8 cellular contexts compared by ENCODE assay signal in the genomic region with DNA sequence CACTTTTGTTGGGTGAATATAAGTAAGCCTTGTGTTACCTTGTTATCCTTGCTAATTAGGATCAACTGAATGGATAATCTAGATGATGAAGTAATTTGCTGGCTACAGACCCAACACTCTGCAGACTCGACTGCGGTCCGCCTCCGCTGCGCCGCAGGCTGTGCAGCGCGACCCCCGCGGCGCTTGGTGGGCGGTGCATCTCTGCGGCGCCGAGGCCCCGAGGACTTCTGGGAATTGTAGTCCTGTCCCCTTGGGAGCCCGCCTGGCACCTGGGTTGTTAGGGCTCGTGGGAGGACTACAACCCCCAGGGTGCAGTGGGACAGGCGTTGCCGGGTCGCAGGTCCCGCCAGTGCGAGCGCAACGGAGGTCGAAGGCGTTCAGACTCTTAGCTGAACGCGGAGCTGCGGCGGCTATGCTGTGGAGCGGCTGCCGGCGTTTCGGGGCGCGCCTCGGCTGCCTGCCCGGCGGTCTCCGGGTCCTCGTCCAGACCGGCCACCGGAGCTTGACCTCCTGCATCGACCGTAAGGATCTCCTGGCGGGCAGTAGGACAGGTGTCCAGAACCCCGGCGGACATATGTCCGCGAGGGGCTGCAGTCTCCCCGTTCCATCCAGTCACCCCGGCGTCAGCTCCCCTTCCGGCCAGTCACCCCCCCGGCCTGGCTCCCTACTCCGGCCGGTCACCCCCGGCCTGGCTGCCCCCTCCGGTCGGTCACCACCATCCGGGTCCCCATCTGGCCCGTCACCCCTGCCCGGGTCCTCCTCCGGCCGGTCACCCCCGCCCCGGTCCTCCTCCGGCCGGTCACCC. TPM values are rescaled to one million over a fixed set of nuclear protein-coding genes. Genes with fewer than 3 reads are reported as not detected.
DNase-seq lines count a peak whose midpoint lies in the region; ATAC-seq and TF ChIP-seq lines count a peak whose summit lies in the region.

Gene ACAD8, plus strand, starts transcription at position 380 of the 805 bp plus-strand sequence. Its CDS starts 33 bp downstream, at position 413.
Gene THYN1, minus strand, starts transcription at position 164 of the 805 bp plus-strand sequence. CDS start 470 bp downstream, outside the sequence.

- peak within 1 kb of the TSS; percentile 82 to 97 (median 93) for H3K4me3 ChIP-seq in heart right ventricle

- peak within 1 kb of the TSS; percentile 16 to 86 (median 80) for H3K27ac ChIP-seq in heart right ventricle

- H3K27me3 ChIP-seq in heart right ventricle, result no peaks in the 10 kb centered on the region

- DNase-seq in GM13976 (ENCODE audit: low spot score) (peak; percentile 99), NCI-H146 treated with DMSO at 0.1 percent for 48 hours (lab: John Stamatoyannopoulos, UW; ENCODE audit: unreplicated experiment) (peak; percentile 86), amniotic epithelial cell (ENCODE audit: low read depth) (peak; percentile 95), heart right ventricle (peak; percentile 96 to 98), progenitor cell of endocrine pancreas (ENCODE audit: low spot score, unreplicated experiment) (peak; percentile 93), ureter (ENCODE audit: low spot score) (peak; percentile 97)

- H3K27ac Mint-ChIP-seq in progenitor cell of endocrine pancreas, result peak within 1 kb of the TSS; percentile 78

- H3K4me1 Mint-ChIP-seq in progenitor cell of endocrine pancreas (ENCODE audit: low read depth), result peaks cover 16% of the 10 kb centered on the region

- intact Hi-C loops in T-helper 1 cell treated with Interleukin-12 subunit alpha and Interleukin-12 subunit beta and Interleukin-4 antibody, amounts not matched to agents 30 ng/mL and 1 ng/mL, for 36 hours (cut with micrococcal nuclease), result loop anchor here (1.0 to 2.0 kb wide), 11 partner anchors 9 to 326 kb away; partner anchors contain the start of gene GLB1L2
- intact Hi-C loops in heart right ventricle (cut with DNase I), result loop anchor here in 5 of 10 donors (1.0 to 10.0 kb wide), 4 partner anchors 29 to 209 kb away; partner anchors contain the start of genes VPS26B (in 5 of the 5) and JAM3 (in 1 of the 5)

- WGBS in heart right ventricle, 2 donors, result 1% methylated on average over 69 to 70 of the region's 70 CpGs

- peaks cover 7 to 36% (median 25%) of the 10 kb centered on the region in 9 donors for H3K4me1 ChIP-seq in heart right ventricle

- H3K36me3 Mint-ChIP-seq in progenitor cell of endocrine pancreas (ENCODE audit: insufficient read depth), result peaks cover 6% of the 10 kb centered on the region

- no peaks in the 10 kb centered on the region for H3K9me3 ChIP-seq in heart right ventricle

- in situ Hi-C loops in GM13976 (cut with MboI; ENCODE audit: low sequenced_read_pairs, unreplicated experiment), result no loop called here

- H3K4me3 Mint-ChIP-seq in progenitor cell of endocrine pancreas (ENCODE audit: low read depth), result peak within 1 kb of the TSS; percentile 85

- H3K9me3 Mint-ChIP-seq in progenitor cell of endocrine pancreas (ENCODE audit: low read depth), result no peaks in the 10 kb centered on the region

- TF ChIP-seq CTCF in GM13976 (IDR thresholded peaks at IDR 0.05; ENCODE audit: borderline replicate concordance, control extremely low read depth, extremely low read depth, insufficient read depth, missing control alignments) (no peak), heart right ventricle (IDR thresholded peaks at IDR 0.05) (peak in 8 of 9 donors; percentile 12 to 64 (median 48)), progenitor cell of endocrine pancreas (IDR thresholded peaks at IDR 0.05; ENCODE audit: unreplicated experiment) (peak; percentile 25)

- ATAC-seq in HG02870 (IDR thresholded peaks at IDR 0.05; ENCODE audit: unreplicated experiment), result peak; percentile 98
- peak; percentile 100 for ATAC-seq in heart right ventricle

- no peaks in the 10 kb centered on the region for H3K27me3 Mint-ChIP-seq in progenitor cell of endocrine pancreas

- peaks cover 0 to 52% (median 20%) of the 10 kb centered on the region in 9 donors for H3K36me3 ChIP-seq in heart right ventricle

RNA-seq across cellular contexts. Expression of gene ACAD8, which starts in this region (rescaled TPM):
- total RNA-seq in T-helper 1 cell treated with Interleukin-12 subunit alpha and Interleukin-12 subunit beta and Interleukin-4 antibody, amounts not matched to agents 30 ng/mL and 1 ng/mL, for 36 hours, result 22.5 and 26.0 TPM in 2 replicates
- total RNA-seq in heart right ventricle (10 to 100 TPM; 26.6 to 52.2 (median 42.5) TPM), progenitor cell of endocrine pancreas (35.9 and 37.6 TPM in 2 replicates), ureter (31.1 TPM)
- 10 to 100 TPM; 21.6 to 29.4 TPM for polyA plus RNA-seq in heart right ventricle

RNA-seq across cellular contexts. Expression of gene THYN1, which starts in this region (rescaled TPM):
- 49.4 and 52.2 TPM in 2 replicates for total RNA-seq in T-helper 1 cell treated with Interleukin-12 subunit alpha and Interleukin-12 subunit beta and Interleukin-4 antibody, amounts not matched to agents 30 ng/mL and 1 ng/mL, for 36 hours
- total RNA-seq in heart right ventricle (10 to 100 TPM; 32.2 to 47.5 (median 41.5) TPM), progenitor cell of endocrine pancreas (69.6 and 70.5 TPM in 2 replicates), ureter (52.1 TPM)
- 10 to 100 TPM; 48.8 to 49.5 TPM for polyA plus RNA-seq in heart right ventricle

Comparison
In these comparisons a context has a peak if more than half of its experiments do, and no peak if none do; other contexts are left out.
1. Peak in every context shown above with its lines: DNase-seq, ATAC-seq, H3K4me3 ChIP-seq and H3K27ac ChIP-seq.